Comparison of ENCODE assay signal across 30 cellular contexts in genomic region chr9:122468735-122469134, GRCh38. TPM values are rescaled to one million over a fixed set of nuclear protein-coding genes. Genes with fewer than 3 reads are reported as not detected.
DNase-seq lines count a peak whose midpoint lies in the region; ATAC-seq, FAIRE-seq and TF ChIP-seq lines count a peak whose summit lies in the region.
"Had no signal": no experiment of that assay in that cellular context is flagged by ENCODE, and none has a peak within 500 bp of the region (broad histone marks: within the 10 kb centered on the region; RNA-seq: fewer than 3 reads in every experiment).

No MANE protein-coding gene starts in this region.

- H4K20me1 ChIP-seq in astrocyte (ENCODE audit: insufficient read depth, low read length): no peaks in the 10 kb centered on the region

- FAIRE-seq in astrocyte (lab: Jason Lieb, UNC): no peak
- FAIRE-seq: A204.1, GM12891 had no signal

- H3K4me3 ChIP-seq in AG04450 (ENCODE audit: low read depth, low read length): no peak overlapping the region
- no peak overlapping the region for H3K4me3 ChIP-seq in astrocyte (ENCODE audit: insufficient read depth, low read depth, low read length)
- no peak overlapping the region for H3K4me3 ChIP-seq in Peyer's patch
- H3K4me3 ChIP-seq: heart right ventricle had no signal

- CTCF ChIA-PET in AG04450 (lab: Charles Lee): interaction anchor here (1.3 to 1.5 kb wide), 2 partner anchors 30 to 342 kb away, joined by 4 to 8 read pairs; no protein-coding TSS in a partner anchor

- H3K27me3 ChIP-seq in AG04450 (ENCODE audit: control insufficient read depth, insufficient read depth, low read length): no peaks in the 10 kb centered on the region
- no peaks in the 10 kb centered on the region for H3K27me3 ChIP-seq in astrocyte (ENCODE audit: insufficient read depth, low read length)
- H3K27me3 ChIP-seq in Peyer's patch: no peaks in the 10 kb centered on the region

- no peak overlapping the region for H3K27ac Mint-ChIP-seq in astrocyte (ENCODE audit: unreplicated experiment)
- no peak overlapping the region for H3K27ac Mint-ChIP-seq in activated T-helper 2 cell treated with anti-CD3 and anti-CD28 coated beads, Interferon-gamma antibody, Interleukin-2, Interleukin-4, amounts not matched to agents 10 μg/mL and 5 μg/mL and 100 μg/mL, durations not matched to agents 14 hours and 24 hours and 36 hours
- H3K27ac Mint-ChIP-seq: activated CD8-positive, alpha-beta T cell treated with anti-CD3 and anti-CD28 coated beads for 36 hours; activated naive CD4-positive, alpha-beta T cell treated with anti-CD3 and anti-CD28 coated beads, Interleukin-2, amount 10 ng/mL, durations not matched to agents 7 days and 5 days; CD4-positive, alpha-beta memory T cell; immature natural killer cell had no signal

- peak; percentile 38 for DNase-seq in AG04450 (ENCODE audit: low read depth, low spot score)
- DNase-seq in GM04504 (ENCODE audit: low read depth): peak; percentile 94
- DNase-seq in astrocyte (ENCODE audit: low read depth): peak; percentile 39
- DNase-seq in fibroblast of the conjunctiva (ENCODE audit: low read depth): peak; percentile 13
- DNase-seq in activated gamma-delta T cell (lab: John Stamatoyannopoulos, UW): no peak
- no peak for DNase-seq in activated T-helper 2 cell treated with anti-CD3 and anti-CD28 coated beads, Interferon-gamma antibody, Interleukin-2, Interleukin-4, amounts not matched to agents 10 μg/mL and 5 μg/mL and 100 μg/mL, durations not matched to agents 14 hours and 24 hours and 36 hours (ENCODE audit: low spot score)
- no peak for DNase-seq in Peyer's patch
- DNase-seq: activated CD4-positive, CD25-positive, alpha-beta regulatory T cell treated with anti-CD3 and anti-CD28 coated beads, Interleukin-2, amount 50 U/mL, for 72 hours; activated CD8-positive, alpha-beta T cell treated with anti-CD3 and anti-CD28 coated beads for 36 hours; activated naive CD4-positive, alpha-beta T cell treated with anti-CD3 and anti-CD28 coated beads, Interleukin-2, amount 10 ng/mL, durations not matched to agents 7 days and 5 days; aorta; CD4-positive, alpha-beta memory T cell; erythroblast; heart right ventricle; immature natural killer cell; Karpas-422; NCI-H1694 treated with DMSO at 0.1 percent for 48 hours; NCI-H2227 treated with DMSO at 0.1 percent for 48 hours; NCI-H748 treated with DMSO at 0.1 percent for 48 hours; stimulated activated CD4-positive, alpha-beta T cell treated with anti-CD3 and anti-CD28 coated beads, Interleukin-15, amount 100 ng/mL, for 24 hours; T-helper 9 cell had no signal

- TF ChIP-seq POLR2A in Peyer's patch (IDR thresholded peaks at IDR 0.05): no peak

- H3K4me2 ChIP-seq in astrocyte (ENCODE audit: low read length): no peak overlapping the region

- ATAC-seq in GM21423 (IDR thresholded peaks at IDR 0.05; ENCODE audit: unreplicated experiment): no peak
- ATAC-seq: activated CD8-positive, alpha-beta T cell treated with anti-CD3 and anti-CD28 coated beads for 36 hours; heart right ventricle; sciatic nerve had no signal

- H3K4me1 Mint-ChIP-seq in astrocyte (ENCODE audit: low read depth, unreplicated experiment): no peaks in the 10 kb centered on the region
- H3K4me1 Mint-ChIP-seq in activated T-helper 2 cell treated with anti-CD3 and anti-CD28 coated beads, Interferon-gamma antibody, Interleukin-2, Interleukin-4, amounts not matched to agents 10 μg/mL and 5 μg/mL and 100 μg/mL, durations not matched to agents 14 hours and 24 hours and 36 hours (ENCODE audit: low read depth): peaks cover 12% of the 10 kb centered on the region

- H3K4me3 Mint-ChIP-seq in astrocyte (ENCODE audit: unreplicated experiment): no peak overlapping the region
- no peak overlapping the region for H3K4me3 Mint-ChIP-seq in activated T-helper 2 cell treated with anti-CD3 and anti-CD28 coated beads, Interferon-gamma antibody, Interleukin-2, Interleukin-4, amounts not matched to agents 10 μg/mL and 5 μg/mL and 100 μg/mL, durations not matched to agents 14 hours and 24 hours and 36 hours (ENCODE audit: low read depth)
- H3K4me3 Mint-ChIP-seq: activated CD8-positive, alpha-beta T cell treated with anti-CD3 and anti-CD28 coated beads for 36 hours; activated naive CD4-positive, alpha-beta T cell treated with anti-CD3 and anti-CD28 coated beads, Interleukin-2, amount 10 ng/mL, durations not matched to agents 7 days and 5 days; CD4-positive, alpha-beta memory T cell; central memory CD8-positive, alpha-beta T cell; immature natural killer cell had no signal

- intact Hi-C loops in activated T-helper 2 cell treated with anti-CD3 and anti-CD28 coated beads, Interferon-gamma antibody, Interleukin-2, Interleukin-4, amounts not matched to agents 10 μg/mL and 5 μg/mL and 100 μg/mL, durations not matched to agents 14 hours and 24 hours and 36 hours (cut with micrococcal nuclease): no loop called here

- no peaks in the 10 kb centered on the region for H3K4me1 ChIP-seq in astrocyte (ENCODE audit: insufficient read depth, low read length)
- peaks cover 0 to 15% (median 0%) of the 10 kb centered on the region in 4 donors for H3K4me1 ChIP-seq in Peyer's patch

- no peak for TF ChIP-seq CTCF in AG04450 (IDR thresholded peaks at IDR 0.05; ENCODE audit: low read depth, low read length)
- TF ChIP-seq CTCF in astrocyte (IDR thresholded peaks at IDR 0.05; ENCODE audit: insufficient read depth, low read depth, low read length): no peak
- TF ChIP-seq CTCF in Peyer's patch (IDR thresholded peaks at IDR 0.05): no peak

- H3K36me3 Mint-ChIP-seq in astrocyte (ENCODE audit: low read depth, unreplicated experiment): no peaks in the 10 kb centered on the region
- H3K36me3 Mint-ChIP-seq in activated T-helper 2 cell treated with anti-CD3 and anti-CD28 coated beads, Interferon-gamma antibody, Interleukin-2, Interleukin-4, amounts not matched to agents 10 μg/mL and 5 μg/mL and 100 μg/mL, durations not matched to agents 14 hours and 24 hours and 36 hours (ENCODE audit: low read depth): no peaks in the 10 kb centered on the region
- H3K36me3 Mint-ChIP-seq: activated naive CD4-positive, alpha-beta T cell treated with anti-CD3 and anti-CD28 coated beads, Interleukin-2, amount 10 ng/mL, durations not matched to agents 7 days and 5 days; immature natural killer cell had no signal

- no peak overlapping the region for H2AFZ ChIP-seq in astrocyte (ENCODE audit: low read depth, low read length)

- peaks cover 36% of the 10 kb centered on the region for H3K27me3 Mint-ChIP-seq in astrocyte (ENCODE audit: low read depth, unreplicated experiment)
- peaks cover 14% of the 10 kb centered on the region for H3K27me3 Mint-ChIP-seq in activated T-helper 2 cell treated with anti-CD3 and anti-CD28 coated beads, Interferon-gamma antibody, Interleukin-2, Interleukin-4, amounts not matched to agents 10 μg/mL and 5 μg/mL and 100 μg/mL, durations not matched to agents 14 hours and 24 hours and 36 hours (ENCODE audit: low read depth)

- H3K9me3 ChIP-seq in AG04450 (ENCODE audit: control insufficient read depth, insufficient read depth, low read length) (no peaks in the 10 kb centered on the region), astrocyte (ENCODE audit: insufficient read depth, low read depth, low read length) (no peaks in the 10 kb centered on the region), Peyer's patch (no peaks in the 10 kb centered on the region)
- H3K9me3 ChIP-seq: heart right ventricle had no signal

- POLR2A ChIA-PET in AG04450 (lab: Yijun Ruan, JAX): no interaction called here

- H3K9ac ChIP-seq in astrocyte (ENCODE audit: low read length): no peak overlapping the region

- peaks cover 11% of the 10 kb centered on the region for H3K9me3 Mint-ChIP-seq in astrocyte (ENCODE audit: unreplicated experiment)
- H3K9me3 Mint-ChIP-seq in activated T-helper 2 cell treated with anti-CD3 and anti-CD28 coated beads, Interferon-gamma antibody, Interleukin-2, Interleukin-4, amounts not matched to agents 10 μg/mL and 5 μg/mL and 100 μg/mL, durations not matched to agents 14 hours and 24 hours and 36 hours: no peaks in the 10 kb centered on the region
- H3K9me3 Mint-ChIP-seq: activated CD8-positive, alpha-beta T cell treated with anti-CD3 and anti-CD28 coated beads for 36 hours; CD4-positive, alpha-beta memory T cell; central memory CD8-positive, alpha-beta T cell; immature natural killer cell had no signal

- no peaks in the 10 kb centered on the region for H3K79me2 ChIP-seq in astrocyte (ENCODE audit: insufficient read depth, low read length)

- peak overlapping the region; percentile 40 for H3K27ac ChIP-seq in AG04450 (ENCODE audit: low read depth, low read length)
- H3K27ac ChIP-seq in astrocyte (ENCODE audit: low read depth, low read length): no peak overlapping the region
- H3K27ac ChIP-seq in Peyer's patch: no peak overlapping the region
- H3K27ac ChIP-seq: heart right ventricle had no signal

- H3K36me3 ChIP-seq in astrocyte (ENCODE audit: insufficient read depth, low read length): no peaks in the 10 kb centered on the region
- no peaks in the 10 kb centered on the region for H3K36me3 ChIP-seq in Peyer's patch
- H3K36me3 ChIP-seq: heart right ventricle had no signal

RNA-seq across cellular contexts. Expression of gene OR1J1, which starts 9.0 kb away (rescaled TPM):
- polyA plus RNA-seq in AG04450 (2011; rRNA removed): not detected in 2 replicates
- not detected in 2 replicates for polyA minus RNA-seq in AG04450 (2011; rRNA and poly(A)+ RNA removed)
- not detected in 2 replicates for total RNA-seq in astrocyte
- not detected in 2 replicates for total RNA-seq in activated T-helper 2 cell treated with anti-CD3 and anti-CD28 coated beads, Interferon-gamma antibody, Interleukin-2, Interleukin-4, amounts not matched to agents 10 μg/mL and 5 μg/mL and 100 μg/mL, durations not matched to agents 14 hours and 24 hours and 36 hours
- total RNA-seq in Peyer's patch: not detected
- total RNA-seq: activated CD8-positive, alpha-beta T cell treated with anti-CD3 and anti-CD28 coated beads for 36 hours; aorta; CD4-positive, alpha-beta memory T cell; heart right ventricle; liver; mucosa of gallbladder; sciatic nerve; urinary bladder had no signal
- polyA plus RNA-seq: aorta; CD4-positive, alpha-beta memory T cell; heart right ventricle; immature natural killer cell; liver; neural cell; urinary bladder had no signal

RNA-seq across cellular contexts. Expression of gene OR1J2, which starts 41.9 kb away (rescaled TPM):
- polyA plus RNA-seq in AG04450 (2011; rRNA removed): 0.10 TPM in 1 of 2 replicates, not detected in the other
- polyA minus RNA-seq in AG04450 (2011; rRNA and poly(A)+ RNA removed): 0.74 and 0.83 TPM in 2 replicates
- not detected in 2 replicates for total RNA-seq in astrocyte
- not detected in 2 replicates for total RNA-seq in activated T-helper 2 cell treated with anti-CD3 and anti-CD28 coated beads, Interferon-gamma antibody, Interleukin-2, Interleukin-4, amounts not matched to agents 10 μg/mL and 5 μg/mL and 100 μg/mL, durations not matched to agents 14 hours and 24 hours and 36 hours
- total RNA-seq in Peyer's patch: not detected
- total RNA-seq: activated CD8-positive, alpha-beta T cell treated with anti-CD3 and anti-CD28 coated beads for 36 hours; aorta; CD4-positive, alpha-beta memory T cell; liver; mucosa of gallbladder; sciatic nerve; urinary bladder had no signal
- polyA plus RNA-seq: aorta; CD4-positive, alpha-beta memory T cell; heart right ventricle; immature natural killer cell; liver; neural cell; urinary bladder had no signal

RNA-seq across cellular contexts. Expression of gene OR1J4, which starts 50.2 kb away (rescaled TPM):
- 0.10 and 0.11 TPM in 2 replicates for polyA plus RNA-seq in AG04450 (2011; rRNA removed)
- 1.3 TPM in 1 of 2 replicates, not detected in the other for polyA minus RNA-seq in AG04450 (2011; rRNA and poly(A)+ RNA removed)
- not detected in 2 replicates for total RNA-seq in astrocyte
- 0.21 TPM in 1 of 2 replicates, not detected in the other for total RNA-seq in activated T-helper 2 cell treated with anti-CD3 and anti-CD28 coated beads, Interferon-gamma antibody, Interleukin-2, Interleukin-4, amounts not matched to agents 10 μg/mL and 5 μg/mL and 100 μg/mL, durations not matched to agents 14 hours and 24 hours and 36 hours
- not detected for total RNA-seq in Peyer's patch
- total RNA-seq: activated CD8-positive, alpha-beta T cell treated with anti-CD3 and anti-CD28 coated beads for 36 hours; aorta; CD4-positive, alpha-beta memory T cell; heart right ventricle; liver; mucosa of gallbladder; sciatic nerve; urinary bladder had no signal
- polyA plus RNA-seq: aorta; CD4-positive, alpha-beta memory T cell; heart right ventricle; immature natural killer cell; liver; neural cell; urinary bladder had no signal

RNA-seq across cellular contexts. Expression of gene OR1N1, which starts 58.4 kb away (rescaled TPM):
- polyA plus RNA-seq in AG04450 (2011; rRNA removed): not detected in 2 replicates
- not detected in 2 replicates for polyA minus RNA-seq in AG04450 (2011; rRNA and poly(A)+ RNA removed)
- not detected in 2 replicates for total RNA-seq in astrocyte
- not detected in 2 replicates for total RNA-seq in activated T-helper 2 cell treated with anti-CD3 and anti-CD28 coated beads, Interferon-gamma antibody, Interleukin-2, Interleukin-4, amounts not matched to agents 10 μg/mL and 5 μg/mL and 100 μg/mL, durations not matched to agents 14 hours and 24 hours and 36 hours
- total RNA-seq in Peyer's patch: not detected
- total RNA-seq: activated CD8-positive, alpha-beta T cell treated with anti-CD3 and anti-CD28 coated beads for 36 hours; aorta; CD4-positive, alpha-beta memory T cell; heart right ventricle; liver; mucosa of gallbladder; sciatic nerve; urinary bladder had no signal
- polyA plus RNA-seq: aorta; CD4-positive, alpha-beta memory T cell; heart right ventricle; immature natural killer cell; liver; neural cell; urinary bladder had no signal

Comparison
In these comparisons a context has a peak if more than half of its experiments do, and no peak if none do; other contexts are left out.
1. DNase-seq: peak in AG04450 (single experiment), GM04504 (single experiment), astrocyte (single experiment) and fibroblast of the conjunctiva (single experiment); none in activated gamma-delta T cell (single experiment), activated T-helper 2 cell treated with anti-CD3 and anti-CD28 coated beads, Interferon-gamma antibody, Interleukin-2, Interleukin-4, amounts not matched to agents 10 μg/mL and 5 μg/mL and 100 μg/mL, durations not matched to agents 14 hours and 24 hours and 36 hours (single experiment) and Peyer's patch (0 of 3).